8 cellular contexts compared by ENCODE assay signal in the genomic region with DNA sequence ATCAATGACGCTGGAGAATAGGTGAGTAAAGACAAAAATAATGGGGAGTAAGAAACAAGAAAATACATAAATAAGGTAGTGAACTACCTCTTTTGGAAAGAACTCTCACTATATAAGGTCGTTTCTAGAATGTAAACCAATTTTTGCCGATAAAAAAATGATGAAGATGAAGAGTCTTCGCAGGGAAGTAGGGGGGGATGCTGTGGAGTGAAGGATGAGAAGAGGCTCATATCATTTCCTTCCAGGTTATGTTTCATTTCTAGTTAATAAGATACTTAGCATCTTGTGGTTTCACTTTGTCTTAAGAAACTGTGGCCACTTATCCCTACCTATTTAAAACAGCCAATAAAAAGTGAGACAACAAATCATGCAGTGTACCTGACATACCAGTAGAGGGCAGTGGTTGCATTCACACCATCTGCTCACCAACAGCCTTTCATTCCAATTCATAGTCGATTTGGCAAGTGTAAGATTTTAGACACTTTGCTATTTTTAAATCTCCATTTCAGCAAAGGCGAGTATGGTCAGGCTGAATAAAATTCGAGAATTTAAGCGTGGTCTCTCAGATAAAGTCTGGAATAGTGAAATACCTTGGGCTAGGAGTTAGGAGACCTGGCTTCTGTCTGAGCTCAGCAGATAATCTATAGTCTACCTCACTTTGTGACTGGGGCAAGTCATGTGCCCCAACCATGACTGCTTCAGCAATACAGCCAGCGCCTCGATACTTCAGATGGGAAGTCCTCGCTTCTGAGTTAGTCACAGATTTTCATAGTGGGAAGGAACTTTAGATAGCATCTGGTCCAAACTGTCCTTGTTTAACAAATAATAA. TPM values are rescaled to one million over a fixed set of nuclear protein-coding genes. Genes with fewer than 3 reads are reported as not detected.
DNase-seq lines count a peak whose midpoint lies in the region; ATAC-seq and TF ChIP-seq lines count a peak whose summit lies in the region.

No MANE protein-coding gene starts in this region.

- ATAC-seq in GM21786 (IDR thresholded peaks at IDR 0.05; ENCODE audit: unreplicated experiment): peak; percentile 85
- ATAC-seq in right cardiac atrium: peak; percentile 73 to 81
- ATAC-seq in gastrocnemius medialis: peak; percentile 76 to 83

- peak in 3 of 4 experiments; percentile 3 to 13 (median 8) for DNase-seq in activated CD4-positive, CD25-positive, alpha-beta regulatory T cell (lab: John Stamatoyannopoulos, UW)
- no peak for DNase-seq in activated CD4-positive, CD25-positive, alpha-beta regulatory T cell treated with anti-CD3 and anti-CD28 coated beads, Interleukin-2, amount 50 U/mL, for 72 hours
- DNase-seq in KBM-7 (peak; percentile 85), RKO (ENCODE audit: low spot score) (peak; percentile 64), amniotic epithelial cell (ENCODE audit: low read depth) (peak; percentile 58), right cardiac atrium (no peak), gastrocnemius medialis (peak; percentile 21 to 40)

- peaks cover 1 to 63% of the 10 kb centered on the region in 2 donors for H3K36me3 ChIP-seq in gastrocnemius medialis

- WGBS in right cardiac atrium: 47% methylated on average over 11 of the region's 11 CpGs

- H3K27me3 ChIP-seq in right cardiac atrium (ENCODE audit: control insufficient read depth, insufficient read depth): no peaks in the 10 kb centered on the region
- no peaks in the 10 kb centered on the region for H3K27me3 ChIP-seq in gastrocnemius medialis

- H3K4me1 ChIP-seq in right cardiac atrium (ENCODE audit: control insufficient read depth, insufficient read depth, low read length) (no peaks in the 10 kb centered on the region), gastrocnemius medialis (peaks cover 28 to 35% of the 10 kb centered on the region in 2 donors)

- TF ChIP-seq CTCF in gastrocnemius medialis (IDR thresholded peaks at IDR 0.05 in 4 of 5, conservative IDR thresholded peaks at IDR 0.05 in 1 of 5): peak; percentile 86 to 94 (median 88)

- no peak for TF ChIP-seq POLR2A in gastrocnemius medialis (IDR thresholded peaks at IDR 0.05)

- H3K27ac ChIP-seq in right cardiac atrium (ENCODE audit: low read length) (no peak overlapping the region), gastrocnemius medialis (peak overlapping the region; percentile 54 to 64 (median 60))

- intact Hi-C loops in right cardiac atrium (cut with DNase I): no loop called here
- intact Hi-C loops in gastrocnemius medialis (cut with DNase I; ENCODE audit: low total_unique reads): loop anchor here (1.0 to 5.0 kb wide), 4 partner anchors 44 to 424 kb away; no protein-coding TSS in a partner anchor

- H3K9me3 ChIP-seq in right cardiac atrium (ENCODE audit: control insufficient read depth, low read length): no peaks in the 10 kb centered on the region
- H3K9me3 ChIP-seq in gastrocnemius medialis: no peaks in the 10 kb centered on the region

- in situ Hi-C loops in KBM-7 (cut with MboI; ENCODE audit: low pct_unique_long_range_greater_than_20kb, low sequenced_read_pairs) (no loop called here), gastrocnemius medialis (cut with MboI; ENCODE audit: low sequenced_read_pairs in 4 of 4) (loop anchor here in 1 of 4 donors (25.0 kb wide), 1 partner anchor 1329 kb away; no protein-coding TSS in a partner anchor)

- H3K4me3 ChIP-seq in right cardiac atrium (ENCODE audit: low read length) (no peak overlapping the region), gastrocnemius medialis (no peak overlapping the region)

RNA-seq across cellular contexts. Expression of gene ICE2, which starts 28.9 kb away (rescaled TPM):
- total RNA-seq in right cardiac atrium (10 to 100 TPM; 27.4 to 31.3 (median 30.1) TPM), gastrocnemius medialis (10 to 100 TPM in 3 of 4 donors, 1 to 10 TPM in 1; 5.8 to 19.0 (median 14.3) TPM)
- polyA plus RNA-seq in right cardiac atrium: 11.0 TPM

Comparison
In these comparisons a context has a peak if more than half of its experiments do, and no peak if none do; other contexts are left out.
1. DNase-seq: peak in activated CD4-positive, CD25-positive, alpha-beta regulatory T cell (3 of 4), KBM-7 (single experiment), RKO (single experiment), amniotic epithelial cell (single experiment) and gastrocnemius medialis (2 of 2); none in activated CD4-positive, CD25-positive, alpha-beta regulatory T cell treated with anti-CD3 and anti-CD28 coated beads, Interleukin-2, amount 50 U/mL, for 72 hours (single experiment) and right cardiac atrium (0 of 3).
2. Peak in every context shown above with its lines, with median percentiles within 50 percentile points of each other: ATAC-seq.